In genomic region chr17:45131294-45131615, GRCh38 we compare ENCODE assay signal across 9 cellular contexts. TPM values are rescaled to one million over a fixed set of nuclear protein-coding genes. Genes with fewer than 3 reads are reported as not detected.
DNase-seq lines count a peak whose midpoint lies in the region; ATAC-seq and TF ChIP-seq lines count a peak whose summit lies in the region.
"Had no signal": no experiment of that assay in that cellular context is flagged by ENCODE, and none has a peak within 500 bp of the region (broad histone marks: within the 10 kb centered on the region; RNA-seq: fewer than 3 reads in every experiment).

No MANE protein-coding gene starts in this region.

- DNase-seq in T-cell (no peak), fibroblast of lung (ENCODE audit: low read depth in 2 of 2) (no peak), retinal pigment epithelial cell (ENCODE audit: low read depth) (no peak), globus pallidus (ENCODE audit: low spot score) (no peak), AG08396 (ENCODE audit: low spot score) (no peak), GM10266 (ENCODE audit: extremely low spot score) (no peak), H4 (ENCODE audit: low spot score) (no peak)
- DNase-seq: NCI-H2227 treated with DMSO at 0.1 percent for 48 hours had no signal

- H2AFZ ChIP-seq in fibroblast of lung (ENCODE audit: low read length): no peak overlapping the region

- H3K27me3 ChIP-seq in fibroblast of lung (ENCODE audit: control insufficient read depth, insufficient read depth, low read length): no peaks in the 10 kb centered on the region

- H3K9me3 ChIP-seq in ES-I3 (ENCODE audit: control insufficient read depth, insufficient read depth, low read length) (no peaks in the 10 kb centered on the region), fibroblast of lung (ENCODE audit: control insufficient read depth, insufficient read depth, low read depth, low read length) (no peaks in the 10 kb centered on the region)

- no peaks in the 10 kb centered on the region for H3K36me3 Mint-ChIP-seq in T-cell

- no peaks in the 10 kb centered on the region for H3K27me3 Mint-ChIP-seq in T-cell

- no peak for ATAC-seq in T-cell (replicated peaks in 1 of 4)

- H3K9me3 Mint-ChIP-seq in T-cell: no peaks in the 10 kb centered on the region

- H3K4me1 Mint-ChIP-seq in T-cell: peaks cover 12 to 19% (median 17%) of the 10 kb centered on the region in 3 donors

- CTCF ChIA-PET in T-cell (lab: Charles Lee): interaction anchor here in 1 of 2 donors (0.6 kb wide), 1 partner anchor 63 kb away, joined by 9 read pairs; no protein-coding TSS in a partner anchor

- peak overlapping the region; percentile 62 to 87 (median 66) for H3K4me3 Mint-ChIP-seq in T-cell

- peak overlapping the region; percentile 88 for H3K4me2 ChIP-seq in fibroblast of lung (ENCODE audit: extremely low read depth, insufficient read depth, low read length)

- H3K79me2 ChIP-seq in fibroblast of lung (ENCODE audit: control insufficient read depth, insufficient read depth, low read length): peaks cover 20% of the 10 kb centered on the region

- H4K20me1 ChIP-seq in fibroblast of lung (ENCODE audit: control insufficient read depth, extremely low read depth, insufficient read depth, low read length): no peaks in the 10 kb centered on the region

- no peak overlapping the region for H3K27ac Mint-ChIP-seq in T-cell

- TF ChIP-seq CTCF in fibroblast of lung (conservative IDR thresholded peaks at IDR 0.05 in 1 of 2, IDR thresholded peaks at IDR 0.05 in 1 of 2; ENCODE audit: low read depth in 1 of 2, low read length in 2 of 2) (no peak), retinal pigment epithelial cell (conservative IDR thresholded peaks at IDR 0.05; ENCODE audit: low read depth, low read length) (no peak), GM10266 (IDR thresholded peaks at IDR 0.05; ENCODE audit: control insufficient read depth, insufficient read depth, low read depth, missing control alignments) (no peak)

- H3K36me3 ChIP-seq in ES-I3 (ENCODE audit: insufficient read depth, low read length) (no peaks in the 10 kb centered on the region), fibroblast of lung (ENCODE audit: control insufficient read depth, insufficient read depth, low read length) (peaks cover 2% of the 10 kb centered on the region)

- peak overlapping the region; percentile 93; the same call in 1 of the 2 replicates for H3K9ac ChIP-seq in ES-I3 (ENCODE audit: low read depth, low read length)
- no peak overlapping the region for H3K9ac ChIP-seq in fibroblast of lung (ENCODE audit: insufficient read depth, low read length)

- POLR2A ChIA-PET in T-cell (lab: Charles Lee): no interaction called here

- peaks cover 32% of the 10 kb centered on the region for H3K4me1 ChIP-seq in ES-I3 (ENCODE audit: insufficient read depth, low read length)
- H3K4me1 ChIP-seq in fibroblast of lung (ENCODE audit: control insufficient read depth, extremely low read depth, insufficient read depth, low read length): peaks cover 23% of the 10 kb centered on the region

- H3K4me3 ChIP-seq in fibroblast of lung (replicated peaks in 1 of 4; ENCODE audit: control extremely low read depth in 1 of 4, insufficient read depth in 1 of 4, low read depth in 3 of 4, low read length in 4 of 4) (peak overlapping the region; percentile 70 to 98 (median 88)), retinal pigment epithelial cell (ENCODE audit: low read length) (peak overlapping the region; percentile 84)

- H3K27ac ChIP-seq in fibroblast of lung (ENCODE audit: insufficient read depth, low read length): no peak overlapping the region

RNA-seq across cellular contexts. Expression of gene PLCD3, which starts 1.1 kb away (rescaled TPM):
- total RNA-seq in T-cell (1 to 10 TPM; 3.1 to 9.9 (median 4.8) TPM), fibroblast of lung (39.3 and 59.8 TPM in 2 replicates)
- polyA plus RNA-seq in fibroblast of lung: 32.8 and 52.1 TPM in 2 replicates
- polyA plus RNA-seq in fibroblast of lung (2012): 39.6 and 76.5 TPM in 2 replicates
- polyA minus RNA-seq in fibroblast of lung (ENCODE audit: low replicate concordance): 151 and 159 TPM in 2 replicates
- total RNA-seq in H4 (2014; rRNA removed; shearing (Covaris generic)): 21.0 and 157 TPM in 2 replicates

RNA-seq across cellular contexts. Expression of gene ACBD4, which starts 4.2 kb away (rescaled TPM):
- total RNA-seq in T-cell (10 to 100 TPM; 28.4 to 48.5 (median 38.9) TPM), fibroblast of lung (7.7 and 18.0 TPM in 2 replicates)
- 3.0 and 3.4 TPM in 2 replicates for polyA plus RNA-seq in fibroblast of lung
- 5.8 and 6.3 TPM in 2 replicates for polyA plus RNA-seq in fibroblast of lung (2012)
- polyA minus RNA-seq in fibroblast of lung (ENCODE audit: low replicate concordance): 4.9 and 8.4 TPM in 2 replicates
- total RNA-seq in H4 (2014; rRNA removed; shearing (Covaris generic)): 2.1 and 2.6 TPM in 2 replicates

RNA-seq across cellular contexts. Expression of gene HEXIM1, which starts 17.0 kb away (rescaled TPM):
- total RNA-seq in T-cell: 10 to 100 TPM; 32.3 to 55.9 (median 34.5) TPM
- 9.9 and 10.3 TPM in 2 replicates for total RNA-seq in fibroblast of lung
- 11.7 and 12.4 TPM in 2 replicates for polyA plus RNA-seq in fibroblast of lung
- 20.2 and 20.3 TPM in 2 replicates for polyA plus RNA-seq in fibroblast of lung (2012)
- 4.3 and 6.1 TPM in 2 replicates for polyA minus RNA-seq in fibroblast of lung (ENCODE audit: low replicate concordance)
- total RNA-seq in H4 (2014; rRNA removed; shearing (Covaris generic)): 4.9 and 6.5 TPM in 2 replicates

RNA-seq across cellular contexts. Expression of gene HEXIM2, which starts 30.4 kb away (rescaled TPM):
- total RNA-seq in T-cell (1 to 10 TPM; 2.0 to 5.8 (median 3.3) TPM), fibroblast of lung (12.8 and 18.7 TPM in 2 replicates)
- polyA plus RNA-seq in fibroblast of lung: 1.9 and 2.7 TPM in 2 replicates
- polyA plus RNA-seq in fibroblast of lung (2012): 4.3 and 6.4 TPM in 2 replicates
- 2.0 and 7.2 TPM in 2 replicates for polyA minus RNA-seq in fibroblast of lung (ENCODE audit: low replicate concordance)
- 5.8 and 10.7 TPM in 2 replicates for total RNA-seq in H4 (2014; rRNA removed; shearing (Covaris generic))
